In the genomic region with DNA sequence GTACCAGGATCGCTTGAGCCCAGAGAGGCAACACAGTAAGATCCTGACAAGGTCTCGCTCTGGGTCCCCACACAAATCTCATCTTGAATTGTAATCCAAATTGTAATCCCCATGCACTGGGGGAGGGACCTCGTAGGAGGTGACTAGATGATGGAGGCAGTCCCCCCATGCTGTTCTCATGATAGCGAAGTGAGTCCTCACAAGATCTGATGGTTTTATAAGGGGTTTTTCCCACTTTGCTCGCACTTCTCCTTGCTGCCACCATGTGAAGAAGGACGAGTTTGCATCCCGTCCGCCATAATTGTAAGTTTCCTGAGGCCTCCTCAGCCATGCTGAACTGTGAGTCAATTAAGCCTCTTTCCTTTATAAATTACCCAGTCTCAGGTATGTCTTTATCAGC, we compare ENCODE assay signal across 10 cellular contexts. TPM values are rescaled to one million over a fixed set of nuclear protein-coding genes. Genes with fewer than 3 reads are reported as not detected.
A peak's percentile ranks its signal among the peaks of the same experiment; 100 is the strongest.
DNase-seq lines count a peak whose midpoint lies in the region; ATAC-seq and TF ChIP-seq lines count a peak whose summit lies in the region.
"Had no signal": no experiment of that assay in that cellular context is flagged by ENCODE, and none has a peak within 500 bp of the region (broad histone marks: within the 10 kb centered on the region; RNA-seq: fewer than 3 reads in every experiment).

No MANE protein-coding gene starts in this region.

- no peaks in the 10 kb centered on the region for H3K9me3 Mint-ChIP-seq in HFFc6
- H3K9me3 Mint-ChIP-seq in activated B cell treated with CpG ODN at 0.5 μM for 24 hours = no peaks in the 10 kb centered on the region

- intact Hi-C loops in activated B cell treated with CpG ODN at 0.5 μM for 24 hours (cut with micrococcal nuclease) (loop anchor here (1.0 to 2.0 kb wide), 9 partner anchors 15 to 166 kb away; a partner anchor contains a TSS), posterior cingulate gyrus (cut with DNase I) (no loop called here)

- no peak for TF ChIP-seq POLR2A in gastroesophageal sphincter (IDR thresholded peaks at IDR 0.05)

- H4K20me1 ChIP-seq in osteoblast (ENCODE audit: insufficient read depth, low read length) = no peaks in the 10 kb centered on the region

- H3K4me3 Mint-ChIP-seq in HFFc6 (no peak overlapping the region), activated B cell treated with CpG ODN at 0.5 μM for 24 hours (peak overlapping the region; percentile 36)

- no peak for TF ChIP-seq EP300 in gastroesophageal sphincter (IDR thresholded peaks at IDR 0.05)

- H3K9me3 ChIP-seq in osteoblast (ENCODE audit: low read depth, low read length) (no peaks in the 10 kb centered on the region), gastroesophageal sphincter (no peaks in the 10 kb centered on the region)

- in situ Hi-C loops in GM13977 (cut with MboI; ENCODE audit: low pct_unique_long_range_greater_than_20kb, low sequenced_read_pairs, unreplicated experiment) = no loop called here

- H3K4me3 ChIP-seq in osteoblast (ENCODE audit: insufficient read depth, low read length) (no peak overlapping the region), gastroesophageal sphincter (no peak overlapping the region)

- H2AFZ ChIP-seq in osteoblast (ENCODE audit: low read length) = no peak overlapping the region

- H3K4me1 Mint-ChIP-seq in HFFc6 (ENCODE audit: low read depth) = peaks cover 61% of the 10 kb centered on the region
- H3K4me1 Mint-ChIP-seq in activated B cell treated with CpG ODN at 0.5 μM for 24 hours = peaks cover 51% of the 10 kb centered on the region

- ATAC-seq in activated B cell treated with CpG ODN at 0.5 μM for 24 hours (ENCODE audit: low read depth) (peak; percentile 60), gastroesophageal sphincter (no peak)

- DNase-seq in GM13977 (ENCODE audit: low spot score) (no peak), HFFc6 (no peak), activated B cell treated with CpG ODN at 0.5 μM for 24 hours (peak; percentile 24), osteoblast (ENCODE audit: insufficient read length, low spot score, missing footprints) (no peak), foreskin melanocyte (no peak), NCI-H1436 treated with DMSO at 0.1 percent for 48 hours (lab: John Stamatoyannopoulos, UW) (no peak), posterior cingulate gyrus (no peak)
- DNase-seq: NCI-H2029 had no signal

- H3K4me1 ChIP-seq in osteoblast (ENCODE audit: insufficient read depth, low read length) (peaks cover 52% of the 10 kb centered on the region), gastroesophageal sphincter (peaks cover 0 to 10% (median 0%) of the 10 kb centered on the region in 3 donors)

- no peaks in the 10 kb centered on the region; the same call in 1 of the 2 replicates for H3K27me3 Mint-ChIP-seq in HFFc6 (ENCODE audit: insufficient read depth)
- no peaks in the 10 kb centered on the region for H3K27me3 Mint-ChIP-seq in activated B cell treated with CpG ODN at 0.5 μM for 24 hours

- CTCF ChIA-PET in activated B cell treated with CpG ODN at 0.5 μM for 24 hours (lab: Charles Lee) = no interaction called here

- peak; percentile 42 for TF ChIP-seq CTCF in GM13977 (IDR thresholded peaks at IDR 0.05; ENCODE audit: extremely low read depth, insufficient read depth, missing control alignments)
- 0 out of 2 replicates have a peak, but pooled peaks have one; percentile 17 for TF ChIP-seq CTCF in HFFc6 (IDR thresholded peaks at IDR 0.05)
- no peak for TF ChIP-seq CTCF in activated B cell treated with CpG ODN at 0.5 μM for 24 hours (IDR thresholded peaks at IDR 0.05)
- TF ChIP-seq CTCF in osteoblast (IDR thresholded peaks at IDR 0.05; ENCODE audit: extremely low read depth, low read depth, low read length) = no peak
- TF ChIP-seq CTCF in gastroesophageal sphincter (IDR thresholded peaks at IDR 0.05) = no peak

- H3K27ac Mint-ChIP-seq in HFFc6 (peak overlapping the region; percentile 90), activated B cell treated with CpG ODN at 0.5 μM for 24 hours (peak overlapping the region; percentile 89)

- H3K27ac ChIP-seq in osteoblast (ENCODE audit: low read depth, low read length) (peak overlapping the region; percentile 85), gastroesophageal sphincter (no peak overlapping the region)
- H3K27ac ChIP-seq: VCaP had no signal

- WGBS in gastroesophageal sphincter (ENCODE audit: low coverage in 1 of 2), 2 donors = 82 to 97% methylated on average over 3 to 8 of the region's 8 CpGs

- H3K27me3 ChIP-seq in osteoblast (ENCODE audit: insufficient read depth, low read length) (no peaks in the 10 kb centered on the region), gastroesophageal sphincter (no peaks in the 10 kb centered on the region)

- H3K36me3 Mint-ChIP-seq in HFFc6 (ENCODE audit: low read depth) (peaks cover 5% of the 10 kb centered on the region), activated B cell treated with CpG ODN at 0.5 μM for 24 hours (ENCODE audit: low read depth) (no peaks in the 10 kb centered on the region)

- POLR2A ChIA-PET in activated B cell treated with CpG ODN at 0.5 μM for 24 hours (lab: Charles Lee) = interaction anchor here (1.2 to 4.8 kb wide), 7 partner anchors 33 to 288 kb away, joined by 3 to 56 read pairs (median 4); a partner anchor contains a TSS

- H3K36me3 ChIP-seq in osteoblast (ENCODE audit: insufficient read depth, low read length) (no peaks in the 10 kb centered on the region), gastroesophageal sphincter (no peaks in the 10 kb centered on the region)

- H3K4me2 ChIP-seq in osteoblast (ENCODE audit: insufficient read depth, low read length) = no peak overlapping the region

- peaks cover 84% of the 10 kb centered on the region for H3K79me2 ChIP-seq in osteoblast (ENCODE audit: insufficient read depth, low read length)

RNA-seq across cellular contexts. Expression of a gene that starts 46.0 kb away (rescaled TPM):
- 10 to 100 TPM; 22.2 to 33.9 (median 29.1) TPM for total RNA-seq in HFFc6 (2021; fragmentation: NEBNext Ultra II Directional; extraction: Animal tissue kit (Norgen Biotek cat#: 25700))
- 45.6 and 47.3 TPM in 2 replicates for total RNA-seq in activated B cell treated with CpG ODN at 0.5 μM for 24 hours
- total RNA-seq in osteoblast = 24.6 and 26.5 TPM in 2 replicates
- 10 to 100 TPM; 13.9 to 18.5 (median 15.6) TPM for total RNA-seq in gastroesophageal sphincter

Comparison
In these comparisons a context has a peak if more than half of its experiments do, and no peak if none do; other contexts are left out.
1. CTCF ChIP-seq: peak in GM13977 (single experiment) and HFFc6 (single experiment); none in activated B cell treated with CpG ODN at 0.5 μM for 24 hours (single experiment), osteoblast (single experiment) and gastroesophageal sphincter (0 of 4).